In the genomic region with DNA sequence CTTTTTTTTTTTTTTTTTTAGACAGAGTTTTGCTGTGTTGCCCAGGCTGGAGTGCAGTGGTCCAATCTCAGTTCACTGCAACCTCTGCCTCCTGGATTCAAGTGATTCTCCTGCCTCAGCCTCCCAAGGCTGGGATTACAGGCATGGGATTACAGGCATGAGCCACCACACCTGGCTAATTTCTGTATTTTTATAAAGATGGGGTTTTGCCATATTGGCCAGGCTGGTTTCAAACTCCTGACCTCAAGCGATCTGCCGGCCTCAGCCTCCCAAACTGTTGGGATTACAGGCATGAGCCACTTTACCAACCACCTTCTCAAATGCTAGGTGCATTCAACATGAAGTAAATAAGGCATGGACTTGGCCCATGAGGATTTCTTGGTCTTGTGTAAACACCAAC, we compare ENCODE assay signal across 7 cellular contexts. TPM values are rescaled to one million over a fixed set of nuclear protein-coding genes. Genes with fewer than 3 reads are reported as not detected.
"Had no signal": no experiment of that assay in that cellular context is flagged by ENCODE, and none has a peak within 500 bp of the region (broad histone marks: within the 10 kb centered on the region; RNA-seq: fewer than 3 reads in every experiment).

No MANE protein-coding gene starts in this region.

RNA-seq across cellular contexts. Expression of a gene that starts 6.3 kb away (rescaled TPM):
- total RNA-seq: GM23248, GM23338, H1, H4, H7, H9, HFFc6 had no signal
- polyA plus RNA-seq: GM23248, GM23338, H1 had no signal

RNA-seq across cellular contexts. Expression of a gene that starts 31.5 kb away (rescaled TPM):
- total RNA-seq: GM23248, GM23338, H1, H4, H7, H9, HFFc6 had no signal
- polyA plus RNA-seq: GM23248, GM23338, H1 had no signal
